14 cellular contexts compared by ENCODE assay signal in the genomic region with DNA sequence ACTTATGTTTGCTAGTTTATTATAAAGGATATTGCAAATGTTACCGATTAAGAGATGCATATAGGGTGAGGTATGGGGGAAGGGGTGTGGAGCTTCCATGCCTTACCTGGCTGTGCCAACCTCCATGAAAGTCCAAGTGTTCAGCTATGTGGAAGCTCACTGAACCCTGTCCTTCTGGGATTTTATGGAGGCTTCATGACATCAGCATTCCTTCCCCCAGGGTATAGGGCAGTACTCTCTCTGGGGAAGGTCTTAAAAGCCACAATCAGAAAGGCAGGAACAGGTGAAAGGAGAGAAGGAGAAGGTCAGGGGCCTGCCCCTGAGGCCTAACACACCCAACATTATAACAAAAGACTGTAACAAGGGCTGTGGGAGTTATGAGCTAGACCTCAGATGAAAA.
"Had no signal": no experiment of that assay in that cellular context is flagged by ENCODE, and none has a peak within 500 bp of the region (broad histone marks: within the 10 kb centered on the region; RNA-seq: fewer than 3 reads in every experiment).

No MANE protein-coding gene starts in this region.

- H3K36me3 Mint-ChIP-seq: activated naive CD4-positive, alpha-beta T cell treated with anti-CD3 and anti-CD28 coated beads, Interleukin-2, amount 50 U/mL, for 24 hours; stimulated activated effector memory CD8-positive, alpha-beta T cell treated with anti-CD3 and anti-CD28 coated beads, Interleukin-12 subunit alpha, Interleukin-12 subunit beta, amount 100 ng/mL, for 72 hours had no signal

- DNase-seq: activated CD4-positive, alpha-beta T cell treated with anti-CD3 and anti-CD28 coated beads, Interleukin-2, amount 50 U/mL, for 1 hour; activated T-cell treated with anti-CD3 and anti-CD28 coated beads for 4 hours; esophagus squamous epithelium; foreskin fibroblast; left ventricle myocardium superior; mesendoderm; posterior cingulate gyrus; right cardiac atrium had no signal

- H3K27ac ChIP-seq: esophagus squamous epithelium, neutrophil, tibial nerve had no signal

- H3K4me3 ChIP-seq: esophagus squamous epithelium, tibial nerve had no signal

- H3K27me3 Mint-ChIP-seq: activated naive CD4-positive, alpha-beta T cell treated with anti-CD3 and anti-CD28 coated beads, Interleukin-2, amount 50 U/mL, for 24 hours; brain had no signal

- H3K9me3 ChIP-seq: esophagus squamous epithelium, neutrophil, tibial nerve had no signal

- H3K36me3 ChIP-seq: esophagus squamous epithelium, neutrophil, tibial nerve had no signal

- H3K9me3 Mint-ChIP-seq: activated naive CD4-positive, alpha-beta T cell treated with anti-CD3 and anti-CD28 coated beads, Interleukin-2, amount 50 U/mL, for 24 hours; activated T-helper 2 cell treated with anti-CD3 and anti-CD28 coated beads, Interferon-gamma antibody, Interleukin-2, Interleukin-4, amounts not matched to agents 10 μg/mL and 5 μg/mL and 100 μg/mL, durations not matched to agents 14 hours and 24 hours and 36 hours; stimulated activated effector memory CD8-positive, alpha-beta T cell treated with anti-CD3 and anti-CD28 coated beads, Interleukin-12 subunit alpha, Interleukin-12 subunit beta, amount 100 ng/mL, for 72 hours had no signal

- H3K27me3 ChIP-seq: esophagus squamous epithelium, neutrophil, tibial nerve had no signal

- H3K27ac Mint-ChIP-seq: activated naive CD4-positive, alpha-beta T cell treated with anti-CD3 and anti-CD28 coated beads, Interleukin-2, amount 50 U/mL, for 24 hours; activated T-helper 2 cell treated with anti-CD3 and anti-CD28 coated beads, Interferon-gamma antibody, Interleukin-2, Interleukin-4, amounts not matched to agents 10 μg/mL and 5 μg/mL and 100 μg/mL, durations not matched to agents 14 hours and 24 hours and 36 hours; stimulated activated effector memory CD8-positive, alpha-beta T cell treated with anti-CD3 and anti-CD28 coated beads, Interleukin-12 subunit alpha, Interleukin-12 subunit beta, amount 100 ng/mL, for 72 hours had no signal

- ATAC-seq: left ventricle myocardium superior; right cardiac atrium; stimulated activated effector memory CD8-positive, alpha-beta T cell treated with anti-CD3 and anti-CD28 coated beads, Interleukin-12 subunit alpha, Interleukin-12 subunit beta, amount 100 ng/mL, for 72 hours had no signal

- H3K4me3 Mint-ChIP-seq: activated naive CD4-positive, alpha-beta T cell treated with anti-CD3 and anti-CD28 coated beads, Interleukin-2, amount 50 U/mL, for 24 hours; brain; stimulated activated effector memory CD8-positive, alpha-beta T cell treated with anti-CD3 and anti-CD28 coated beads, Interleukin-12 subunit alpha, Interleukin-12 subunit beta, amount 100 ng/mL, for 72 hours had no signal
